In the genomic region with DNA sequence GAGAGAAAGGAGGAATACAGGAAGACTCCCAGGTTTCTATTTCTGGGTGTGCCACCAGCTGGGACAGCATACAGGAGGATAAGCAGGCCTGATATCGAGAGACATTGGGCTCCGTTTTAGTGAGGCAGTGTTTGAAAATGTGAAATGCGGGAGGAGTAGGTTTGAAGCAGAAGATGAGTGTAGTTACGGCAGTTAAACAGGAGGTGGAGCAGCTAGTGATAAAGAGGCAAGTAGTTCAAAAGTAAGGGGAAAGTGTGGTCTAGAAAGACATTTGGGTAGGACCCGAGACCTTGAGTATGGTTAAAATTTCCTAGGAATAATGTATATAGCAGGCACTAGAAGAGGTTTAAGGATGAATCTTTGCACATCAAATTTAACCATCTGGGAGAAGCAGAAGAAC, we compare ENCODE assay signal across 8 cellular contexts. TPM values are rescaled to one million over a fixed set of nuclear protein-coding genes. Genes with fewer than 3 reads are reported as not detected.
DNase-seq lines count a peak whose midpoint lies in the region; ATAC-seq and TF ChIP-seq lines count a peak whose summit lies in the region.

No MANE protein-coding gene starts in this region.

- H3K4me3 ChIP-seq in mammary epithelial cell (replicated peaks in 1 of 3; ENCODE audit: insufficient read depth in 1 of 3, low read depth in 2 of 3, low read length in 3 of 3), result no peak overlapping the region

- no peaks in the 10 kb centered on the region for H4K20me1 ChIP-seq in mammary epithelial cell (ENCODE audit: insufficient read depth, low read length)

- dilution Hi-C loops in mammary epithelial cell (cut with HindIII; ENCODE audit: low sequenced_read_pairs), result no loop called here

- H3K9me3 ChIP-seq in mammary epithelial cell (replicated peaks; ENCODE audit: insufficient read depth, low read length), result no peaks in the 10 kb centered on the region

- H3K27me3 Mint-ChIP-seq in nephron progenitor cell (ENCODE audit: low read depth, poor library complexity), result no peaks in the 10 kb centered on the region

- H3K4me1 Mint-ChIP-seq in nephron progenitor cell, result peaks cover 22% of the 10 kb centered on the region

- H3K4me3 Mint-ChIP-seq in nephron progenitor cell, result no peak overlapping the region

- peaks cover 81% of the 10 kb centered on the region for H3K36me3 Mint-ChIP-seq in nephron progenitor cell (ENCODE audit: low read depth)

- no peaks in the 10 kb centered on the region for H3K4me1 ChIP-seq in mammary epithelial cell (ENCODE audit: insufficient read depth, low read length)

- DNase-seq in AG08396 (ENCODE audit: low spot score) (peak; percentile 18), KBM-7 (peak; percentile 56), mammary epithelial cell (no peak), nephron progenitor cell (no peak), dedifferentiated amniotic fluid mesenchymal stem cell (ENCODE audit: extremely low spot score) (no peak), omental fat pad (ENCODE audit: low spot score) (no peak)

- peaks cover 22% of the 10 kb centered on the region for H3K36me3 ChIP-seq in mammary epithelial cell (ENCODE audit: insufficient read depth, low read length)

- no peak overlapping the region for H2AFZ ChIP-seq in mammary epithelial cell (ENCODE audit: low read depth, low read length)

- H3K79me2 ChIP-seq in mammary epithelial cell (ENCODE audit: insufficient read depth, low read length), result no peaks in the 10 kb centered on the region

- WGBS in mammary epithelial cell (ENCODE audit: low coverage, missing lambda C conversion rate), result 69% methylated on average over 5 of the region's 5 CpGs

- H3K9me3 Mint-ChIP-seq in nephron progenitor cell, result peaks cover 3% of the 10 kb centered on the region

- H3K27ac Mint-ChIP-seq in nephron progenitor cell, result peak overlapping the region; percentile 14

- CTCF ChIA-PET in mammary epithelial cell (lab: Charles Lee; ENCODE audit: low non-redundant PET), result interaction anchor here (0.6 kb wide), 1 partner anchor 96 kb away, joined by 4 read pairs; no protein-coding TSS in a partner anchor

- no peak overlapping the region for H3K9ac ChIP-seq in mammary epithelial cell (ENCODE audit: insufficient read depth, low read length)

- ATAC-seq in GM18508 (IDR thresholded peaks at IDR 0.05; ENCODE audit: insufficient read depth, unreplicated experiment) (peak; percentile 84), HG02588 (IDR thresholded peaks at IDR 0.05; ENCODE audit: unreplicated experiment) (no peak), omental fat pad (ENCODE audit: low FRiP score) (no peak)

- peak; percentile 22 to 50 for TF ChIP-seq CTCF in mammary epithelial cell (conservative IDR thresholded peaks at IDR 0.05 in 1 of 2, IDR thresholded peaks at IDR 0.05 in 1 of 2; ENCODE audit: extremely low read depth in 1 of 2, insufficient read depth in 1 of 2, low read depth in 1 of 2, low read length in 2 of 2)
- peak; percentile 30 for TF ChIP-seq CTCF in nephron progenitor cell (IDR thresholded peaks at IDR 0.05)
- TF ChIP-seq CTCF in omental fat pad (IDR thresholded peaks at IDR 0.05), result no peak

- BruUV-seq in mammary epithelial cell (replicated peaks; lab: Mats Ljungman, UMichigan), result no TSS peak

- no peak overlapping the region for H3K4me2 ChIP-seq in mammary epithelial cell (ENCODE audit: insufficient read depth, low read depth, low read length)

- H3K27me3 ChIP-seq in mammary epithelial cell (ENCODE audit: insufficient read depth, low read length), result no peaks in the 10 kb centered on the region

- intact Hi-C loops in mammary epithelial cell (cut with micrococcal nuclease), result loop anchor here (1.0 kb wide), 2 partner anchors 54 to 287 kb away; no protein-coding TSS in a partner anchor

- H3K27ac ChIP-seq in mammary epithelial cell (ENCODE audit: insufficient read depth, low read depth, low read length), result no peak overlapping the region

- in situ Hi-C loops in KBM-7 (cut with MboI; ENCODE audit: low pct_unique_long_range_greater_than_20kb, low sequenced_read_pairs) (no loop called here), mammary epithelial cell (cut with MboI; ENCODE audit: low sequenced_read_pairs in 2 of 2) (no loop called here)

RNA-seq across cellular contexts. Expression of a gene that starts 42.4 kb away (rescaled TPM):
- total RNA-seq in mammary epithelial cell (10 to 100 TPM; 43.5 to 66.5 TPM), omental fat pad (10 to 100 TPM; 27.6 to 50.9 (median 42.1) TPM)
- 40.7 TPM for polyA plus RNA-seq in mammary epithelial cell
- 173 TPM for polyA minus RNA-seq in mammary epithelial cell

Comparison
In these comparisons a context has a peak if more than half of its experiments do, and no peak if none do; other contexts are left out.
1. DNase-seq: peak in AG08396 (single experiment) and KBM-7 (single experiment); none in mammary epithelial cell (single experiment), nephron progenitor cell (single experiment), dedifferentiated amniotic fluid mesenchymal stem cell (single experiment) and omental fat pad (single experiment).
2. CTCF ChIP-seq: peak in mammary epithelial cell (2 of 2) and nephron progenitor cell (single experiment); none in omental fat pad (0 of 3).